ENCODE assay signal across 1 cellular context in the genomic region with DNA sequence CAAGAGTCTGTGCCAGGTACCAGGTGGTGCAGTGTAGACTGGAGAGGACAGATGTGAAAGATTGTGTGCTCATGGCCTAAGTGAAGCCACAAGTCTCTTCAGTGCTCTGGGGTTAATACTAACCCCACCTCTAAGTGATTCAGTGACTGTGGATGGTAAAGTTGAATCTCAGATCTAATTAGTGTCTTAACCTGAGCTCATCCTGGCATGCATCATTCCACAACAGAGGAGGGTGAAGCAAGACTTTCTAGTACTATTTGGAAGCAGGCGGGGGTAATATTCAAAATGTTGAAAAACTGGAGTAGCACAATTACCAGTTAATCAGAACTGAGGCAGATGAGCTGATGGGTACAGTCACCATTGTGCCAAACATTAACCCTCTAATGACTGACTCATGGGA.
TF ChIP-seq lines count a peak whose summit lies in the region.

No MANE protein-coding gene starts in this region.

TF ChIP-seq in H1, 55 proteins besides CTCF, POLR2A, EP300 and RAD21:
- TF ChIP-seq GTF2F1 (IDR thresholded peaks at IDR 0.05; ENCODE audit: borderline replicate concordance, low read depth, low read length) (no peak), CEBPB (IDR thresholded peaks at IDR 0.05; ENCODE audit: low read depth, low read length) (no peak), SAP30 (IDR thresholded peaks at IDR 0.05; ENCODE audit: insufficient read depth, insufficient replicate concordance, low read length) (no peak), SIX5 (IDR thresholded peaks at IDR 0.05; ENCODE audit: low read depth, low read length) (no peak), BCL11A (IDR thresholded peaks at IDR 0.05; ENCODE audit: low read depth in 2 of 2, low read length in 2 of 2) (no peak)
- TF ChIP-seq, protein P1, sequence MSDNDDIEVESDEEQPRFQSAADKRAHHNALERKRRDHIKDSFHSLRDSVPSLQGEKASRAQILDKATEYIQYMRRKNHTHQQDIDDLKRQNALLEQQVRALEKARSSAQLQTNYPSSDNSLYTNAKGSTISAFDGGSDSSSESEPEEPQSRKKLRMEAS (IDR thresholded peaks at IDR 0.05): no peak
- TF ChIP-seq, protein P2, sequence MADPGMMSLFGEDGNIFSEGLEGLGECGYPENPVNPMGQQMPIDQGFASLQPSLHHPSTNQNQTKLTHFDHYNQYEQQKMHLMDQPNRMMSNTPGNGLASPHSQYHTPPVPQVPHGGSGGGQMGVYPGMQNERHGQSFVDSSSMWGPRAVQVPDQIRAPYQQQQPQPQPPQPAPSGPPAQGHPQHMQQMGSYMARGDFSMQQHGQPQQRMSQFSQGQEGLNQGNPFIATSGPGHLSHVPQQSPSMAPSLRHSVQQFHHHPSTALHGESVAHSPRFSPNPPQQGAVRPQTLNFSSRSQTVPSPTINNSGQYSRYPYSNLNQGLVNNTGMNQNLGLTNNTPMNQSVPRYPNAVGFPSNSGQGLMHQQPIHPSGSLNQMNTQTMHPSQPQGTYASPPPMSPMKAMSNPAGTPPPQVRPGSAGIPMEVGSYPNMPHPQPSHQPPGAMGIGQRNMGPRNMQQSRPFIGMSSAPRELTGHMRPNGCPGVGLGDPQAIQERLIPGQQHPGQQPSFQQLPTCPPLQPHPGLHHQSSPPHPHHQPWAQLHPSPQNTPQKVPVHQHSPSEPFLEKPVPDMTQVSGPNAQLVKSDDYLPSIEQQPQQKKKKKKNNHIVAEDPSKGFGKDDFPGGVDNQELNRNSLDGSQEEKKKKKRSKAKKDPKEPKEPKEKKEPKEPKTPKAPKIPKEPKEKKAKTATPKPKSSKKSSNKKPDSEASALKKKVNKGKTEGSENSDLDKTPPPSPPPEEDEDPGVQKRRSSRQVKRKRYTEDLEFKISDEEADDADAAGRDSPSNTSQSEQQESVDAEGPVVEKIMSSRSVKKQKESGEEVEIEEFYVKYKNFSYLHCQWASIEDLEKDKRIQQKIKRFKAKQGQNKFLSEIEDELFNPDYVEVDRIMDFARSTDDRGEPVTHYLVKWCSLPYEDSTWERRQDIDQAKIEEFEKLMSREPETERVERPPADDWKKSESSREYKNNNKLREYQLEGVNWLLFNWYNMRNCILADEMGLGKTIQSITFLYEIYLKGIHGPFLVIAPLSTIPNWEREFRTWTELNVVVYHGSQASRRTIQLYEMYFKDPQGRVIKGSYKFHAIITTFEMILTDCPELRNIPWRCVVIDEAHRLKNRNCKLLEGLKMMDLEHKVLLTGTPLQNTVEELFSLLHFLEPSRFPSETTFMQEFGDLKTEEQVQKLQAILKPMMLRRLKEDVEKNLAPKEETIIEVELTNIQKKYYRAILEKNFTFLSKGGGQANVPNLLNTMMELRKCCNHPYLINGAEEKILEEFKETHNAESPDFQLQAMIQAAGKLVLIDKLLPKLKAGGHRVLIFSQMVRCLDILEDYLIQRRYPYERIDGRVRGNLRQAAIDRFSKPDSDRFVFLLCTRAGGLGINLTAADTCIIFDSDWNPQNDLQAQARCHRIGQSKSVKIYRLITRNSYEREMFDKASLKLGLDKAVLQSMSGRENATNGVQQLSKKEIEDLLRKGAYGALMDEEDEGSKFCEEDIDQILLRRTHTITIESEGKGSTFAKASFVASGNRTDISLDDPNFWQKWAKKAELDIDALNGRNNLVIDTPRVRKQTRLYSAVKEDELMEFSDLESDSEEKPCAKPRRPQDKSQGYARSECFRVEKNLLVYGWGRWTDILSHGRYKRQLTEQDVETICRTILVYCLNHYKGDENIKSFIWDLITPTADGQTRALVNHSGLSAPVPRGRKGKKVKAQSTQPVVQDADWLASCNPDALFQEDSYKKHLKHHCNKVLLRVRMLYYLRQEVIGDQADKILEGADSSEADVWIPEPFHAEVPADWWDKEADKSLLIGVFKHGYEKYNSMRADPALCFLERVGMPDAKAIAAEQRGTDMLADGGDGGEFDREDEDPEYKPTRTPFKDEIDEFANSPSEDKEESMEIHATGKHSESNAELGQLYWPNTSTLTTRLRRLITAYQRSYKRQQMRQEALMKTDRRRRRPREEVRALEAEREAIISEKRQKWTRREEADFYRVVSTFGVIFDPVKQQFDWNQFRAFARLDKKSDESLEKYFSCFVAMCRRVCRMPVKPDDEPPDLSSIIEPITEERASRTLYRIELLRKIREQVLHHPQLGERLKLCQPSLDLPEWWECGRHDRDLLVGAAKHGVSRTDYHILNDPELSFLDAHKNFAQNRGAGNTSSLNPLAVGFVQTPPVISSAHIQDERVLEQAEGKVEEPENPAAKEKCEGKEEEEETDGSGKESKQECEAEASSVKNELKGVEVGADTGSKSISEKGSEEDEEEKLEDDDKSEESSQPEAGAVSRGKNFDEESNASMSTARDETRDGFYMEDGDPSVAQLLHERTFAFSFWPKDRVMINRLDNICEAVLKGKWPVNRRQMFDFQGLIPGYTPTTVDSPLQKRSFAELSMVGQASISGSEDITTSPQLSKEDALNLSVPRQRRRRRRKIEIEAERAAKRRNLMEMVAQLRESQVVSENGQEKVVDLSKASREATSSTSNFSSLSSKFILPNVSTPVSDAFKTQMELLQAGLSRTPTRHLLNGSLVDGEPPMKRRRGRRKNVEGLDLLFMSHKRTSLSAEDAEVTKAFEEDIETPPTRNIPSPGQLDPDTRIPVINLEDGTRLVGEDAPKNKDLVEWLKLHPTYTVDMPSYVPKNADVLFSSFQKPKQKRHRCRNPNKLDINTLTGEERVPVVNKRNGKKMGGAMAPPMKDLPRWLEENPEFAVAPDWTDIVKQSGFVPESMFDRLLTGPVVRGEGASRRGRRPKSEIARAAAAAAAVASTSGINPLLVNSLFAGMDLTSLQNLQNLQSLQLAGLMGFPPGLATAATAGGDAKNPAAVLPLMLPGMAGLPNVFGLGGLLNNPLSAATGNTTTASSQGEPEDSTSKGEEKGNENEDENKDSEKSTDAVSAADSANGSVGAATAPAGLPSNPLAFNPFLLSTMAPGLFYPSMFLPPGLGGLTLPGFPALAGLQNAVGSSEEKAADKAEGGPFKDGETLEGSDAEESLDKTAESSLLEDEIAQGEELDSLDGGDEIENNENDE (IDR thresholded peaks at IDR 0.05; ENCODE audit: insufficient replicate concordance, low read length): no peak
